Comparison of ENCODE assay signal across 8 cellular contexts in the genomic region with DNA sequence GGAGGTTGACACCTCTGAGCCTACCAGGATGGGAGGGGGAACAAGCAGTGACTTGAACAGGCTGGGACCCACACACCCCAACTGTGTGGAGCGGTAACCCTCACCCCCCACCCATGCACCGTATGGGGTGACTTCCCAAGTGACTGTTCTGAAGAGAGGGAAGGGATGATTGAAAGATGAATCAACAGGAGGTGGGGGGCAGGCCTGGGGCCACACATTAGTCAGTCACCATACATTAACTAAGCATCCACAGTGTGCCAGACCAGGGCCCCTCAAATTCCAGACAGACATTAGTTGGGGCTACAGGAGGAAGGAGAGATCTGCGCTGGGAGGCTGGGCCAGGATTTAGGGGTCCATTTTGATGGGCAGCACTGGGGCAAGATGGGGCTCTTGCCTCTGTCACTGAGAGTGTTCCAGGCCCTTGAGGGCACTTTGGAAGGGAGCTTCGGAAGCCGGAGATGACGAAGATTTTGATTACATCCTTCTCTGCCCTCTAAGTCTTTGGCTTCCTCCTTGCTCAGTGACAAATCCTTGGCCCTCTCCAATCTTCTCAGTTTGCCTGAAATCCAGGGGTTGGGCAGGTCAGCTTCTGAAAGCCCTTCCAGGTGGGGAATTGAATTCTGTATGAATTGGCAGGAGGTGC. TPM values are rescaled to one million over a fixed set of nuclear protein-coding genes. Genes with fewer than 3 reads are reported as not detected.
DNase-seq lines count a peak whose midpoint lies in the region; ATAC-seq lines count a peak whose summit lies in the region.

No MANE protein-coding gene starts in this region.

- H3K4me1 Mint-ChIP-seq in activated CD4-positive, alpha-beta T cell treated with anti-CD3 and anti-CD28 coated beads, Interleukin-2, amount 10 ng/mL, durations not matched to agents 24 days and 14 days: peaks cover 35% of the 10 kb centered on the region
- H3K4me1 Mint-ChIP-seq in activated CD4-positive, alpha-beta memory T cell treated with anti-CD3 and anti-CD28 coated beads for 36 hours (ENCODE audit: low read depth): peaks cover 30% of the 10 kb centered on the region

- peak overlapping the region; percentile 23 for H3K27ac Mint-ChIP-seq in activated CD4-positive, alpha-beta T cell treated with anti-CD3 and anti-CD28 coated beads, Interleukin-2, amount 10 ng/mL, durations not matched to agents 24 days and 14 days
- H3K27ac Mint-ChIP-seq in activated CD4-positive, alpha-beta memory T cell treated with anti-CD3 and anti-CD28 coated beads for 36 hours: no peak overlapping the region

- no peaks in the 10 kb centered on the region for H3K36me3 Mint-ChIP-seq in activated CD4-positive, alpha-beta T cell treated with anti-CD3 and anti-CD28 coated beads, Interleukin-2, amount 10 ng/mL, durations not matched to agents 24 days and 14 days (ENCODE audit: low read depth)
- H3K36me3 Mint-ChIP-seq in activated CD4-positive, alpha-beta memory T cell treated with anti-CD3 and anti-CD28 coated beads for 36 hours: no peaks in the 10 kb centered on the region

- peak overlapping the region; percentile 96 to 98 for H3K9ac ChIP-seq in stomach smooth muscle (ENCODE audit: low read length in 2 of 2)

- H3K36me3 ChIP-seq in stomach smooth muscle (ENCODE audit: control insufficient read depth in 2 of 2, insufficient read depth in 2 of 2, low read length in 2 of 2): peaks cover 0 to 12% of the 10 kb centered on the region in 2 donors

- POLR2A ChIA-PET in activated CD4-positive, alpha-beta memory T cell treated with anti-CD3 and anti-CD28 coated beads for 36 hours (lab: Charles Lee): interaction anchor here (0.5 to 4.7 kb wide), 6 partner anchors 25 to 670 kb away, joined by 3 to 28 read pairs (median 3); partner anchors contain the start of genes MORC2, PIK3IP1, SELENOM and TUG1

- CTCF ChIA-PET in activated CD4-positive, alpha-beta memory T cell treated with anti-CD3 and anti-CD28 coated beads for 36 hours (lab: Charles Lee): interaction anchor here (0.7 to 1.8 kb wide), 8 partner anchors 18 to 191 kb away, joined by 3 to 8 read pairs (median 4); partner anchors contain the start of gene SELENOM

- H3K4me3 ChIP-seq in iPS-18c (ENCODE audit: insufficient read depth, low read depth, low read length): 0 out of 2 replicates have a peak overlapping the region, but pooled peaks have one; percentile 89
- H3K4me3 ChIP-seq in stomach smooth muscle (ENCODE audit: low read length in 2 of 2): peak overlapping the region; percentile 92 to 96

- no peaks in the 10 kb centered on the region for H3K27me3 Mint-ChIP-seq in activated CD4-positive, alpha-beta T cell treated with anti-CD3 and anti-CD28 coated beads, Interleukin-2, amount 10 ng/mL, durations not matched to agents 24 days and 14 days
- no peaks in the 10 kb centered on the region for H3K27me3 Mint-ChIP-seq in activated CD4-positive, alpha-beta memory T cell treated with anti-CD3 and anti-CD28 coated beads for 36 hours

- H3K27me3 ChIP-seq in stomach smooth muscle (ENCODE audit: control insufficient read depth in 1 of 2, insufficient read depth in 2 of 2, low read length in 2 of 2): no peaks in the 10 kb centered on the region

- ATAC-seq in GM21515 (IDR thresholded peaks at IDR 0.05; ENCODE audit: unreplicated experiment): no peak

- no peaks in the 10 kb centered on the region for H3K9me3 Mint-ChIP-seq in activated CD4-positive, alpha-beta T cell treated with anti-CD3 and anti-CD28 coated beads, Interleukin-2, amount 10 ng/mL, durations not matched to agents 24 days and 14 days
- no peaks in the 10 kb centered on the region for H3K9me3 Mint-ChIP-seq in activated CD4-positive, alpha-beta memory T cell treated with anti-CD3 and anti-CD28 coated beads for 36 hours

- intact Hi-C loops in activated CD4-positive, alpha-beta T cell treated with anti-CD3 and anti-CD28 coated beads, Interleukin-2, amount 10 ng/mL, durations not matched to agents 24 days and 14 days (cut with micrococcal nuclease): loop anchor here (5.0 to 10.0 kb wide), 4 partner anchors 210 to 670 kb away; partner anchors contain the start of genes DEPDC5, PATZ1, PIK3IP1 and PRR14L
- intact Hi-C loops in activated CD4-positive, alpha-beta memory T cell treated with anti-CD3 and anti-CD28 coated beads for 36 hours (cut with micrococcal nuclease): loop anchor here (5.0 to 10.0 kb wide), 3 partner anchors 133 to 490 kb away; partner anchors contain the start of genes LIMK2, PES1 and SLC35E4

- peaks cover 64% of the 10 kb centered on the region for H3K4me1 ChIP-seq in stomach smooth muscle (ENCODE audit: control insufficient read depth, insufficient read depth, low read length)

- no peak for DNase-seq in activated CD4-positive, alpha-beta T cell treated with anti-CD3 and anti-CD28 coated beads, Interleukin-2, amount 10 ng/mL, durations not matched to agents 24 days and 14 days
- DNase-seq in activated CD4-positive, alpha-beta T cell treated with anti-CD3 and anti-CD28 coated beads, Interleukin-2, amount 50 U/mL, for 4 hours: no peak
- peak; percentile 60 for DNase-seq in activated CD4-positive, alpha-beta memory T cell treated with anti-CD3 and anti-CD28 coated beads for 36 hours
- DNase-seq in NCI-H510A (lab: John Stamatoyannopoulos, UW) (no peak), NCI-H748 treated with DMSO at 0.1 percent for 48 hours (lab: John Stamatoyannopoulos, UW) (no peak)

- H3K9me3 ChIP-seq in iPS-18c (ENCODE audit: control insufficient read depth, insufficient read depth, low read length) (peaks cover 2% of the 10 kb centered on the region), stomach smooth muscle (ENCODE audit: control insufficient read depth in 2 of 2, low read length in 2 of 2) (no peaks in the 10 kb centered on the region)

- peak overlapping the region; percentile 98 for H3K27ac ChIP-seq in stomach smooth muscle (ENCODE audit: low read length)

- H3K4me3 Mint-ChIP-seq in activated CD4-positive, alpha-beta T cell treated with anti-CD3 and anti-CD28 coated beads, Interleukin-2, amount 10 ng/mL, durations not matched to agents 24 days and 14 days: peak overlapping the region; percentile 91
- H3K4me3 Mint-ChIP-seq in activated CD4-positive, alpha-beta memory T cell treated with anti-CD3 and anti-CD28 coated beads for 36 hours: peak overlapping the region; percentile 85

RNA-seq across cellular contexts. Expression of gene SMTN, which starts 1.0 kb away (rescaled TPM):
- 13.9 and 17.9 TPM in 2 replicates for total RNA-seq in activated CD4-positive, alpha-beta T cell treated with anti-CD3 and anti-CD28 coated beads, Interleukin-2, amount 10 ng/mL, durations not matched to agents 24 days and 14 days
- total RNA-seq in activated CD4-positive, alpha-beta memory T cell treated with anti-CD3 and anti-CD28 coated beads for 36 hours: 10 to 100 TPM; 55.1 to 57.4 TPM

RNA-seq across cellular contexts. Expression of gene SELENOM, which starts 25.3 kb away (rescaled TPM):
- total RNA-seq in activated CD4-positive, alpha-beta T cell treated with anti-CD3 and anti-CD28 coated beads, Interleukin-2, amount 10 ng/mL, durations not matched to agents 24 days and 14 days: 7.4 and 8.2 TPM in 2 replicates
- 10 to 100 TPM; 14.1 to 14.3 TPM for total RNA-seq in activated CD4-positive, alpha-beta memory T cell treated with anti-CD3 and anti-CD28 coated beads for 36 hours

RNA-seq across cellular contexts. Expression of gene INPP5J, which starts 40.7 kb away (rescaled TPM):
- total RNA-seq in activated CD4-positive, alpha-beta T cell treated with anti-CD3 and anti-CD28 coated beads, Interleukin-2, amount 10 ng/mL, durations not matched to agents 24 days and 14 days: 0.07 and 0.26 TPM in 2 replicates
- under 1 TPM in 1 of 2 experiments, not detected in 1; 0.14 TPM for total RNA-seq in activated CD4-positive, alpha-beta memory T cell treated with anti-CD3 and anti-CD28 coated beads for 36 hours

RNA-seq across cellular contexts. Expression of gene PLA2G3, which starts 58.2 kb away (rescaled TPM):
- total RNA-seq in activated CD4-positive, alpha-beta T cell treated with anti-CD3 and anti-CD28 coated beads, Interleukin-2, amount 10 ng/mL, durations not matched to agents 24 days and 14 days: not detected in 2 replicates
- not detected for total RNA-seq in activated CD4-positive, alpha-beta memory T cell treated with anti-CD3 and anti-CD28 coated beads for 36 hours
